In the genomic region with DNA sequence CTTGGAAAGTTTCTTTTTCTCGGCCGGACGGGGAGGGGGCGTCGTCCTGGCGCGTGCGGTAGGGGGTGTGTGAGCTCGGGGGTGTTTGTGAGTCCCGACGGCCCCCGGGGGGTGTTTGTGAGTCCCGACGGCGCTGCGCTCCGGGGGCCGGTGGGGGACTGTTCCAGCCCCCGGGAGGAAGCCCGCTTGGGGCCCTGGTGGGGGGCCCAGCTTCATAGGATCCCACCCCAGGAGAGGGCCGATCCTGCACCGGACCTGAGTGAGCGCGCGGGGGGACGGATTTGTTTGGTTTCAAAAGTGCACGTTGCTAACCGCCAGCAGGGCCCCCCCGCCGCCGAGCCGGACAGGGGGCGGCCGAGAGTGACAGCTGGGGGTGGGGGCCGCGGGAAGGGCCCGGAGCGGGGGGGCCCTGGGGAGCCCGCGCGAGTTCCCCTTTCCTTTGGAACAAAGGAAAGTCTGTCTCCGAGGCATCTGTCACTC, we compare ENCODE assay signal across 1 cellular context.
TF ChIP-seq lines count a peak whose summit lies in the region.

No MANE protein-coding gene starts in this region.

TF ChIP-seq in H1, 55 proteins besides CTCF, POLR2A, EP300 and RAD21:
- no peak for TF ChIP-seq CHD2 (IDR thresholded peaks at IDR 0.05; ENCODE audit: low read length)
- TF ChIP-seq KDM4A (IDR thresholded peaks at IDR 0.05; ENCODE audit: low read depth, low read length, severe bottlenecking) = no peak
- TF ChIP-seq RNF2 (IDR thresholded peaks at IDR 0.05; ENCODE audit: borderline replicate concordance, low read depth, low read length, missing control alignments, poor library complexity, severe bottlenecking) = no peak
- TF ChIP-seq TAF7 (optimal IDR thresholded peaks at IDR 0.05; ENCODE audit: borderline replicate concordance, low read depth, low read length) = no peak
- peak; percentile 42 for TF ChIP-seq PHF8 (conservative IDR thresholded peaks at IDR 0.05; ENCODE audit: low read depth, low read length)
- no peak for TF ChIP-seq CTBP2 (IDR thresholded peaks at IDR 0.05; ENCODE audit: borderline replicate concordance, insufficient read depth, insufficient read length, low read length)
- TF ChIP-seq ZNF274 (IDR thresholded peaks at IDR 0.05; ENCODE audit: borderline replicate concordance, extremely low read depth, low read length) = no peak
- TF ChIP-seq TAF1 (IDR thresholded peaks at IDR 0.05; ENCODE audit: low read depth, low read length) = 0 out of 2 replicates have a peak, but pooled peaks have one; percentile 30
- TF ChIP-seq, protein P1, sequence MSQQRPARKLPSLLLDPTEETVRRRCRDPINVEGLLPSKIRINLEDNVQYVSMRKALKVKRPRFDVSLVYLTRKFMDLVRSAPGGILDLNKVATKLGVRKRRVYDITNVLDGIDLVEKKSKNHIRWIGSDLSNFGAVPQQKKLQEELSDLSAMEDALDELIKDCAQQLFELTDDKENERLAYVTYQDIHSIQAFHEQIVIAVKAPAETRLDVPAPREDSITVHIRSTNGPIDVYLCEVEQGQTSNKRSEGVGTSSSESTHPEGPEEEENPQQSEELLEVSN (IDR thresholded peaks at IDR 0.05) = no peak
- TF ChIP-seq YY1 (IDR thresholded peaks at IDR 0.05; ENCODE audit: low read depth, low read length) = no peak
- no peak for TF ChIP-seq FOSL1 (IDR thresholded peaks at IDR 0.05; ENCODE audit: insufficient read depth, low read depth, low read length)
- no peak for TF ChIP-seq GABPA (IDR thresholded peaks at IDR 0.05; ENCODE audit: borderline replicate concordance, insufficient read depth, low read length)
- TF ChIP-seq, protein P2, sequence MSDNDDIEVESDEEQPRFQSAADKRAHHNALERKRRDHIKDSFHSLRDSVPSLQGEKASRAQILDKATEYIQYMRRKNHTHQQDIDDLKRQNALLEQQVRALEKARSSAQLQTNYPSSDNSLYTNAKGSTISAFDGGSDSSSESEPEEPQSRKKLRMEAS (IDR thresholded peaks at IDR 0.05) = 0 out of 2 replicates have a peak, but pooled peaks have one; percentile 19
- TF ChIP-seq TEAD4 (IDR thresholded peaks at IDR 0.05; ENCODE audit: low read depth, low read length) = no peak
- TF ChIP-seq SAP30 (IDR thresholded peaks at IDR 0.05; ENCODE audit: insufficient read depth, insufficient replicate concordance, low read length) = no peak
- no peak; the same call in 1 of the 2 replicates for TF ChIP-seq POLR2AphosphoS5 (IDR thresholded peaks at IDR 0.05; ENCODE audit: low read depth, low read length)
- no peak for TF ChIP-seq SIX5 (IDR thresholded peaks at IDR 0.05; ENCODE audit: low read depth, low read length)
- TF ChIP-seq CREB1 (IDR thresholded peaks at IDR 0.05) = no peak
- peak in 1 of 2 experiments; percentile 59; a peak in 2 of 4 replicates for TF ChIP-seq SIN3A (conservative IDR thresholded peaks at IDR 0.05 in 1 of 2, IDR thresholded peaks at IDR 0.05 in 1 of 2; ENCODE audit: low read depth in 1 of 2, low read length in 2 of 2)
- TF ChIP-seq BCL11A (IDR thresholded peaks at IDR 0.05; ENCODE audit: low read depth in 2 of 2, low read length in 2 of 2) = no peak
- TF ChIP-seq HDAC2 (IDR thresholded peaks at IDR 0.05; ENCODE audit: borderline replicate concordance in 1 of 2, low read depth in 2 of 2, low read length in 2 of 2) = peak in 1 of 2 experiments; percentile 58; a peak in 1 of 4 replicates
- no peak for TF ChIP-seq KDM5A (IDR thresholded peaks at IDR 0.05; ENCODE audit: low read length)
